Comparison of ENCODE assay signal across 8 cellular contexts in the genomic region with DNA sequence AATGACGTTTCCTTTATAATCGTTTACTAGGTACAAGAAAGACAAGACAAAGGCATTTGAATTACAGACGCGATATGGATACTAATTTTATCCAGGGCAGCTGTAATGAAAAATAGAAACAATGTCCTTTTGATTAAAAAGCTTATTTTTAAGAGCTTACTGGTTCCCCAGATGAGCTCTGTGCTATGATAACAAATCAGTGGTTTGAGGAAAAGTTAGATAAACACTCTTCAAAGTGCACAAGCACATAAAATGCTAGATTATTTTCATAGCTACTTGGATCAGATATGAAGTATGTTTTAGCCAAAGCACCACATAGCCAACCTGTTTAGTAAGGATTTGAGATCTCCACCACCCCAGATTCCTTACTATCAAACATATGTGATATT. TPM values are rescaled to one million over a fixed set of nuclear protein-coding genes. Genes with fewer than 3 reads are reported as not detected.
DNase-seq lines count a peak whose midpoint lies in the region; ATAC-seq, FAIRE-seq and TF ChIP-seq lines count a peak whose summit lies in the region.

No MANE protein-coding gene starts in this region.

- no peaks in the 10 kb centered on the region for H3K9me3 Mint-ChIP-seq in activated T-cell treated with anti-CD3 and anti-CD28 coated beads, Interleukin-2, amount 50 U/mL, for 24 hours
- H3K9me3 Mint-ChIP-seq in activated naive CD8-positive, alpha-beta T cell (ENCODE audit: low read depth): no peaks in the 10 kb centered on the region

- WGBS in thyroid gland, 2 donors: 0 to 1% methylated on average over 4 of the region's 4 CpGs

- no peak for FAIRE-seq in kidney (lab: Jason Lieb, UNC)

- no peaks in the 10 kb centered on the region for H3K27me3 Mint-ChIP-seq in activated T-cell treated with anti-CD3 and anti-CD28 coated beads, Interleukin-2, amount 50 U/mL, for 24 hours
- H3K27me3 Mint-ChIP-seq in activated naive CD8-positive, alpha-beta T cell: no peaks in the 10 kb centered on the region

- intact Hi-C loops in kidney (cut with DNase I): no loop called here
- intact Hi-C loops in thyroid gland (cut with DNase I): loop anchor here (5.0 kb wide), 1 partner anchor 52 kb away; the partner anchor contains the start of gene SNX14

- peak overlapping the region; percentile 94 for H3K27ac Mint-ChIP-seq in activated T-cell treated with anti-CD3 and anti-CD28 coated beads, Interleukin-2, amount 50 U/mL, for 24 hours
- H3K27ac Mint-ChIP-seq in activated naive CD8-positive, alpha-beta T cell: peak overlapping the region; percentile 91

- peaks cover 38% of the 10 kb centered on the region for H3K36me3 Mint-ChIP-seq in activated T-cell treated with anti-CD3 and anti-CD28 coated beads, Interleukin-2, amount 50 U/mL, for 24 hours (ENCODE audit: low read depth)
- H3K36me3 Mint-ChIP-seq in activated naive CD8-positive, alpha-beta T cell: peaks cover 19% of the 10 kb centered on the region

- peak overlapping the region; percentile 85 for H3K4me3 Mint-ChIP-seq in activated T-cell treated with anti-CD3 and anti-CD28 coated beads, Interleukin-2, amount 50 U/mL, for 24 hours
- H3K4me3 Mint-ChIP-seq in activated naive CD8-positive, alpha-beta T cell: peak overlapping the region; percentile 91

- H3K9ac ChIP-seq in kidney (ENCODE audit: low read length in 2 of 2): peak overlapping the region; percentile 65 to 85

- DNase-seq in activated T-cell treated with anti-CD3 and anti-CD28 coated beads, Interleukin-2, amount 50 U/mL, for 24 hours: no peak
- no peak for DNase-seq in activated T-cell treated with anti-CD3 and anti-CD28 coated beads, Interleukin-2, amount 50 U/mL, for 48 hours
- no peak for DNase-seq in kidney
- no peak for DNase-seq in thyroid gland
- DNase-seq in HuH-7 (ENCODE audit: low spot score): no peak

- H3K36me3 ChIP-seq in kidney (ENCODE audit: control insufficient read depth in 1 of 2, insufficient read depth in 2 of 2, low read length in 2 of 2) (peaks cover 0 to 9% of the 10 kb centered on the region in 2 donors), thyroid gland (peaks cover 6 to 7% of the 10 kb centered on the region in 2 donors)

- H3K9me3 ChIP-seq in kidney (ENCODE audit: control insufficient read depth in 1 of 2, low read length in 2 of 2) (no peaks in the 10 kb centered on the region), thyroid gland (no peaks in the 10 kb centered on the region)

- H3K4me1 Mint-ChIP-seq in activated T-cell treated with anti-CD3 and anti-CD28 coated beads, Interleukin-2, amount 50 U/mL, for 24 hours (ENCODE audit: low read depth): peaks cover 28% of the 10 kb centered on the region
- H3K4me1 Mint-ChIP-seq in activated naive CD8-positive, alpha-beta T cell (ENCODE audit: low read depth): peaks cover 33% of the 10 kb centered on the region

- peaks cover 5 to 17% of the 10 kb centered on the region in 2 donors for H3K4me1 ChIP-seq in kidney (ENCODE audit: control insufficient read depth in 1 of 2, insufficient read depth in 1 of 2, low read depth in 1 of 2, low read length in 2 of 2)
- H3K4me1 ChIP-seq in thyroid gland: peaks cover 26 to 36% of the 10 kb centered on the region in 2 donors

- no peak for TF ChIP-seq CTCF in kidney (IDR thresholded peaks at IDR 0.05; ENCODE audit: borderline replicate concordance, extremely low read depth, insufficient read depth)
- no peak for TF ChIP-seq CTCF in thyroid gland (IDR thresholded peaks at IDR 0.05)

- H3K27me3 ChIP-seq in thyroid gland: no peaks in the 10 kb centered on the region

- no peak for ATAC-seq in GM18907 (IDR thresholded peaks at IDR 0.05; ENCODE audit: unreplicated experiment)
- no peak for ATAC-seq in HG02852 (IDR thresholded peaks at IDR 0.05; ENCODE audit: unreplicated experiment)

- H3K4me3 ChIP-seq in kidney (ENCODE audit: low read length in 2 of 2): peak overlapping the region; percentile 60 to 82
- peak overlapping the region in 1 of 3 donors; percentile 99 for H3K4me3 ChIP-seq in thyroid gland (replicated peaks in 1 of 3)

- H3K27ac ChIP-seq in kidney (ENCODE audit: low read depth in 2 of 2, low read length in 2 of 2) (peak overlapping the region; percentile 99), thyroid gland (peak overlapping the region; percentile 98 to 99 (median 99))

- TF ChIP-seq POLR2A in thyroid gland (IDR thresholded peaks at IDR 0.05): no peak

RNA-seq across cellular contexts. Expression of gene SYNCRIP, which starts 1.7 kb away (rescaled TPM):
- total RNA-seq in kidney: 109 TPM
- 26.5 TPM for polyA plus RNA-seq in kidney (ENCODE audit: insufficient read depth, low read depth, low replicate concordance)
- 100 to 1,000 TPM; 107 to 144 (median 125) TPM for total RNA-seq in thyroid gland

RNA-seq across cellular contexts. Expression of gene SNX14, which starts 50.7 kb away (rescaled TPM):
- 100 TPM for total RNA-seq in kidney
- 125 TPM for polyA plus RNA-seq in kidney (ENCODE audit: insufficient read depth, low read depth, low replicate concordance)
- total RNA-seq in thyroid gland: 100 to 1,000 TPM in 3 of 4 donors, 10 to 100 TPM in 1; 94.9 to 160 (median 124) TPM
